28 cellular contexts compared by ENCODE assay signal in genomic region chr6:16498237-16498636, GRCh38.
DNase-seq lines count a peak whose midpoint lies in the region; ATAC-seq and TF ChIP-seq lines count a peak whose summit lies in the region.
"Had no signal": no experiment of that assay in that cellular context is flagged by ENCODE, and none has a peak within 500 bp of the region (broad histone marks: within the 10 kb centered on the region; RNA-seq: fewer than 3 reads in every experiment).

No MANE protein-coding gene starts in this region.

- H3K27ac Mint-ChIP-seq in activated CD4-positive, alpha-beta memory T cell treated with anti-CD3 and anti-CD28 coated beads for 36 hours = peak overlapping the region; percentile 10
- no peak overlapping the region for H3K27ac Mint-ChIP-seq in activated CD4-positive, alpha-beta memory T cell treated with anti-CD3 and anti-CD28 coated beads, Interleukin-2, amount 10 ng/mL, durations not matched to agents 7 days and 5 days
- H3K27ac Mint-ChIP-seq in brain (peak overlapping the region in 3 of 5 experiments; percentile 56 to 92 (median 61)), memory B cell (peak overlapping the region; percentile 8)
- H3K27ac Mint-ChIP-seq: CD4-positive, alpha-beta T cell had no signal

- no peaks in the 10 kb centered on the region for H3K27me3 ChIP-seq in effector memory CD4-positive, alpha-beta T cell (replicated peaks; ENCODE audit: control insufficient read depth, insufficient read depth, low read length, poor library complexity, severe bottlenecking)
- H3K27me3 ChIP-seq: adrenal gland, gastroesophageal sphincter, hepatocyte, stomach, thyroid gland had no signal

- no peak for TF ChIP-seq CTCF in brain (conservative IDR thresholded peaks at IDR 0.05)

- no peak overlapping the region for H3K27ac ChIP-seq in effector memory CD4-positive, alpha-beta T cell (ENCODE audit: insufficient read depth, low read length, poor library complexity, severe bottlenecking)
- H3K27ac ChIP-seq: A549, adrenal gland, gastroesophageal sphincter, hepatocyte, PC-9, stomach, thyroid gland had no signal

- H3K4me3 Mint-ChIP-seq in activated CD4-positive, alpha-beta memory T cell treated with anti-CD3 and anti-CD28 coated beads for 36 hours = no peak overlapping the region
- H3K4me3 Mint-ChIP-seq in activated CD4-positive, alpha-beta memory T cell treated with anti-CD3 and anti-CD28 coated beads, Interleukin-2, amount 10 ng/mL, durations not matched to agents 7 days and 5 days = no peak overlapping the region
- H3K4me3 Mint-ChIP-seq in brain (peak overlapping the region in 3 of 5 experiments; percentile 8 to 36 (median 9)), memory B cell (no peak overlapping the region)
- H3K4me3 Mint-ChIP-seq: CD4-positive, alpha-beta T cell had no signal

- POLR2A ChIA-PET in activated CD4-positive, alpha-beta memory T cell treated with anti-CD3 and anti-CD28 coated beads for 36 hours (lab: Charles Lee) = no interaction called here
- POLR2A ChIA-PET in activated CD4-positive, alpha-beta memory T cell treated with anti-CD3 and anti-CD28 coated beads, Interleukin-2, amount 10 ng/mL, durations not matched to agents 7 days and 5 days (lab: Charles Lee) = no interaction called here

- H3K9me3 ChIP-seq in effector memory CD4-positive, alpha-beta T cell (ENCODE audit: control insufficient read depth, low read length) = no peaks in the 10 kb centered on the region
- H3K9me3 ChIP-seq: A549, adrenal gland, gastroesophageal sphincter, stomach, thyroid gland had no signal

- CTCF ChIA-PET in activated CD4-positive, alpha-beta memory T cell treated with anti-CD3 and anti-CD28 coated beads for 36 hours (lab: Charles Lee) = interaction anchor here (1.2 kb wide), 1 partner anchor 13 kb away, joined by 7 read pairs; no protein-coding TSS in a partner anchor
- CTCF ChIA-PET in activated CD4-positive, alpha-beta memory T cell treated with anti-CD3 and anti-CD28 coated beads, Interleukin-2, amount 10 ng/mL, durations not matched to agents 7 days and 5 days (lab: Charles Lee) = interaction anchor here (1.6 kb wide), 1 partner anchor 13 kb away, joined by 5 read pairs; no protein-coding TSS in a partner anchor

- H3K4me1 Mint-ChIP-seq in activated CD4-positive, alpha-beta memory T cell treated with anti-CD3 and anti-CD28 coated beads for 36 hours (ENCODE audit: low read depth) = peaks cover 61% of the 10 kb centered on the region
- peaks cover 43% of the 10 kb centered on the region for H3K4me1 Mint-ChIP-seq in activated CD4-positive, alpha-beta memory T cell treated with anti-CD3 and anti-CD28 coated beads, Interleukin-2, amount 10 ng/mL, durations not matched to agents 7 days and 5 days
- H3K4me1 Mint-ChIP-seq in brain (peaks cover 46% of the 10 kb centered on the region), memory B cell (peaks cover 16% of the 10 kb centered on the region)

- H3K4me3 ChIP-seq in effector memory CD4-positive, alpha-beta T cell (ENCODE audit: insufficient read depth, low read depth, low read length, poor library complexity, severe bottlenecking) = no peak overlapping the region
- H3K4me3 ChIP-seq: A549, adrenal gland, gastroesophageal sphincter, hepatocyte, PC-9, stomach, thyroid gland had no signal

- no peaks in the 10 kb centered on the region for H3K36me3 ChIP-seq in effector memory CD4-positive, alpha-beta T cell (ENCODE audit: control insufficient read depth, insufficient read depth, low read length)
- H3K36me3 ChIP-seq: adrenal gland, gastroesophageal sphincter, stomach, thyroid gland had no signal

- no peaks in the 10 kb centered on the region for H3K27me3 Mint-ChIP-seq in activated CD4-positive, alpha-beta memory T cell treated with anti-CD3 and anti-CD28 coated beads for 36 hours
- no peaks in the 10 kb centered on the region for H3K27me3 Mint-ChIP-seq in activated CD4-positive, alpha-beta memory T cell treated with anti-CD3 and anti-CD28 coated beads, Interleukin-2, amount 10 ng/mL, durations not matched to agents 7 days and 5 days
- peaks cover 3% of the 10 kb centered on the region for H3K27me3 Mint-ChIP-seq in brain
- H3K27me3 Mint-ChIP-seq in memory B cell = no peaks in the 10 kb centered on the region
- H3K27me3 Mint-ChIP-seq: CD4-positive, alpha-beta T cell had no signal

- DNase-seq in activated CD4-positive, alpha-beta memory T cell treated with anti-CD3 and anti-CD28 coated beads for 36 hours = no peak
- no peak for DNase-seq in activated CD4-positive, alpha-beta memory T cell treated with anti-CD3 and anti-CD28 coated beads, Interleukin-2, amount 10 ng/mL, durations not matched to agents 7 days and 5 days
- peak; percentile 16 for DNase-seq in HPDE6-E6E7 (ENCODE audit: extremely low spot score)
- no peak for DNase-seq in memory B cell (ENCODE audit: low spot score in 2 of 2)
- DNase-seq in effector memory CD4-positive, alpha-beta T cell = no peak
- no peak for DNase-seq in activated CD8-positive, alpha-beta memory T cell treated with anti-CD3 and anti-CD28 coated beads for 24 hours
- DNase-seq in NK-92 (lab: John Stamatoyannopoulos, UW; ENCODE audit: unreplicated experiment) = no peak
- DNase-seq: activated naive CD4-positive, alpha-beta T cell; adrenal gland; AML-193; CD4-positive, alpha-beta T cell; cortex of kidney; Kasumi-1; left colon; mesendoderm; NCI-H1048; NCI-H187; NCI-H524 treated with DMSO at 0.1 percent for 48 hours; NK-92 treated with Interleukin-12 subunit alpha and Interleukin-12 subunit beta, amount 100 ng/mL, for 24 hours; nucleus accumbens; SHP77; stomach; thyroid gland had no signal

- H3K9me3 Mint-ChIP-seq in activated CD4-positive, alpha-beta memory T cell treated with anti-CD3 and anti-CD28 coated beads for 36 hours = peaks cover 2% of the 10 kb centered on the region
- peaks cover 11% of the 10 kb centered on the region for H3K9me3 Mint-ChIP-seq in activated CD4-positive, alpha-beta memory T cell treated with anti-CD3 and anti-CD28 coated beads, Interleukin-2, amount 10 ng/mL, durations not matched to agents 7 days and 5 days
- peaks cover 5 to 12% (median 8%) of the 10 kb centered on the region in 5 experiments for H3K9me3 Mint-ChIP-seq in brain
- no peaks in the 10 kb centered on the region for H3K9me3 Mint-ChIP-seq in memory B cell
- H3K9me3 Mint-ChIP-seq: CD4-positive, alpha-beta T cell had no signal

- no peak for ATAC-seq in memory B cell (ENCODE audit: low read depth)
- ATAC-seq: A549, gastroesophageal sphincter, left colon had no signal

- peaks cover 6% of the 10 kb centered on the region for H3K4me1 ChIP-seq in effector memory CD4-positive, alpha-beta T cell (ENCODE audit: control insufficient read depth, insufficient read depth, low read length, poor library complexity, severe bottlenecking)
- H3K4me1 ChIP-seq: A549, adrenal gland had no signal

- intact Hi-C loops in activated CD4-positive, alpha-beta memory T cell treated with anti-CD3 and anti-CD28 coated beads for 36 hours (cut with micrococcal nuclease) = loop anchor here (1.0 kb wide), 1 partner anchor 11 kb away; no protein-coding TSS in a partner anchor

- H3K36me3 Mint-ChIP-seq in activated CD4-positive, alpha-beta memory T cell treated with anti-CD3 and anti-CD28 coated beads for 36 hours = peaks cover 24% of the 10 kb centered on the region
- peaks cover 46% of the 10 kb centered on the region for H3K36me3 Mint-ChIP-seq in activated CD4-positive, alpha-beta memory T cell treated with anti-CD3 and anti-CD28 coated beads, Interleukin-2, amount 10 ng/mL, durations not matched to agents 7 days and 5 days (ENCODE audit: low read depth)
- H3K36me3 Mint-ChIP-seq in brain = peaks cover 17% of the 10 kb centered on the region
- no peaks in the 10 kb centered on the region for H3K36me3 Mint-ChIP-seq in memory B cell

Comparison
In these comparisons a context has a peak if more than half of its experiments do, and no peak if none do; other contexts are left out.
1. H3K4me3 Mint-ChIP-seq: peak in brain (3 of 5); none in activated CD4-positive, alpha-beta memory T cell treated with anti-CD3 and anti-CD28 coated beads for 36 hours (single experiment), activated CD4-positive, alpha-beta memory T cell treated with anti-CD3 and anti-CD28 coated beads, Interleukin-2, amount 10 ng/mL, durations not matched to agents 7 days and 5 days (single experiment) and memory B cell (single experiment).